Comparison of ENCODE assay signal across 1 cellular context in genomic region chr5:145834554-145834916, GRCh38.
TF ChIP-seq lines count a peak whose summit lies in the region.

No MANE protein-coding gene starts in this region.

TF ChIP-seq in GM23338, 12 proteins besides CTCF, POLR2A, EP300 and RAD21 (continued from another document):
- TF ChIP-seq REST (IDR thresholded peaks at IDR 0.05; ENCODE audit: unreplicated experiment) (no peak), POLR2AphosphoS5 (IDR thresholded peaks at IDR 0.05; ENCODE audit: low read depth) (no peak)
